Comparison of ENCODE assay signal across 15 cellular contexts in genomic region chr4:40206421-40206820, GRCh38. TPM values are rescaled to one million over a fixed set of nuclear protein-coding genes. Genes with fewer than 3 reads are reported as not detected.
DNase-seq lines count a peak whose midpoint lies in the region; ATAC-seq and TF ChIP-seq lines count a peak whose summit lies in the region.
"Had no signal": no experiment of that assay in that cellular context is flagged by ENCODE, and none has a peak within 500 bp of the region (broad histone marks: within the 10 kb centered on the region; RNA-seq: fewer than 3 reads in every experiment).

No MANE protein-coding gene starts in this region.

- peak overlapping the region; percentile 49 to 78 (median 68); a peak in 21 of 22 replicates for H3K9ac ChIP-seq in BLaER1 treated with 17β-estradiol and CSF1 and Interleukin-3, amounts not matched to agents 10 nM and 100 nM
- H3K9ac ChIP-seq in mucosa of rectum (ENCODE audit: low read depth in 1 of 2, low read length in 2 of 2), result peak overlapping the region in 1 of 2 donors; percentile 27

- peaks cover 0 to 3% (median 0%) of the 10 kb centered on the region in 11 experiments; a peak in 1 of 22 replicates for H3K9me3 ChIP-seq in BLaER1 treated with 17β-estradiol and CSF1 and Interleukin-3, amounts not matched to agents 10 nM and 100 nM (replicated peaks in 1 of 11)
- H3K9me3 ChIP-seq in mucosa of rectum (ENCODE audit: control insufficient read depth in 2 of 2, low read length in 2 of 2), result no peaks in the 10 kb centered on the region
- H3K9me3 ChIP-seq: body of pancreas had no signal

- H3K4me1 Mint-ChIP-seq in activated CD8-positive, alpha-beta T cell treated with anti-CD3 and anti-CD28 coated beads for 36 hours (ENCODE audit: low read depth), result peaks cover 39% of the 10 kb centered on the region

- H3K36me3 Mint-ChIP-seq in activated CD8-positive, alpha-beta T cell treated with anti-CD3 and anti-CD28 coated beads for 36 hours (ENCODE audit: low read depth), result peaks cover 84% of the 10 kb centered on the region

- H3K27me3 ChIP-seq in BLaER1 treated with 17β-estradiol and CSF1 and Interleukin-3, amounts not matched to agents 10 nM and 100 nM, result no peaks in the 10 kb centered on the region
- H3K27me3 ChIP-seq in HL-60 (ENCODE audit: insufficient read depth, poor library complexity, severe bottlenecking), result no peaks in the 10 kb centered on the region
- no peaks in the 10 kb centered on the region for H3K27me3 ChIP-seq in mucosa of rectum (ENCODE audit: control insufficient read depth in 2 of 2, insufficient read depth in 2 of 2, low read length in 2 of 2)
- H3K27me3 ChIP-seq: body of pancreas had no signal

- peaks cover 3 to 22% (median 12%) of the 10 kb centered on the region in 11 experiments; a peak in 14 of 22 replicates for H3K36me3 ChIP-seq in BLaER1 treated with 17β-estradiol and CSF1 and Interleukin-3, amounts not matched to agents 10 nM and 100 nM
- H3K36me3 ChIP-seq in mucosa of rectum (ENCODE audit: control insufficient read depth in 2 of 2, insufficient read depth in 2 of 2, low read length in 2 of 2), result no peaks in the 10 kb centered on the region

- CTCF ChIA-PET in activated CD8-positive, alpha-beta T cell treated with anti-CD3 and anti-CD28 coated beads for 36 hours (lab: Charles Lee), result interaction anchor here (0.9 to 10.6 kb wide), 11 partner anchors 11 to 119 kb away, joined by 3 to 97 read pairs (median 5); no protein-coding TSS in a partner anchor

- H3K4me3 Mint-ChIP-seq in activated CD8-positive, alpha-beta T cell treated with anti-CD3 and anti-CD28 coated beads for 36 hours, result peak overlapping the region; percentile 99

- H3K27ac Mint-ChIP-seq in activated CD8-positive, alpha-beta T cell treated with anti-CD3 and anti-CD28 coated beads for 36 hours, result peak overlapping the region; percentile 99

- H4K20me1 ChIP-seq in BLaER1 treated with 17β-estradiol and CSF1 and Interleukin-3, amounts not matched to agents 10 nM and 100 nM, result peaks cover 0 to 37% (median 0%) of the 10 kb centered on the region in 11 experiments; a peak in 9 of 22 replicates

- POLR2A ChIA-PET in activated CD8-positive, alpha-beta T cell treated with anti-CD3 and anti-CD28 coated beads for 36 hours (lab: Charles Lee), result interaction anchor here (0.6 to 16.4 kb wide), 17 partner anchors 11 to 521 kb away, joined by 3 to 447 read pairs (median 6); partner anchors contain the start of genes N4BP2 and RHOH

- H3K27me3 Mint-ChIP-seq in activated CD8-positive, alpha-beta T cell treated with anti-CD3 and anti-CD28 coated beads for 36 hours, result no peaks in the 10 kb centered on the region

- peak in 1 of 2 experiments; percentile 52 for DNase-seq in HL-60 (ENCODE audit: low read depth in 1 of 2, low spot score in 1 of 2)
- no peak for DNase-seq in activated CD8-positive, alpha-beta T cell treated with anti-CD3 and anti-CD28 coated beads for 36 hours
- DNase-seq in HCEC 1CT, result no peak
- no peak for DNase-seq in DMS153 treated with DMSO at 0.1 percent for 48 hours (lab: John Stamatoyannopoulos, UW; ENCODE audit: unreplicated experiment)
- DNase-seq: body of pancreas, NCI-H2029 treated with DMSO at 0.1 percent for 48 hours, occipital lobe, PC-3, trophoblast cell had no signal

- TF ChIP-seq CTCF in HL-60 (IDR thresholded peaks at IDR 0.05; ENCODE audit: insufficient read depth, low read length), result no peak
- no peak for TF ChIP-seq CTCF in activated CD8-positive, alpha-beta T cell treated with anti-CD3 and anti-CD28 coated beads for 36 hours (IDR thresholded peaks at IDR 0.05)

- no peaks in the 10 kb centered on the region for H3K9me3 Mint-ChIP-seq in activated CD8-positive, alpha-beta T cell treated with anti-CD3 and anti-CD28 coated beads for 36 hours

- no peak for ATAC-seq in activated CD8-positive, alpha-beta T cell treated with anti-CD3 and anti-CD28 coated beads for 36 hours
- ATAC-seq in HG02642 (IDR thresholded peaks at IDR 0.05; ENCODE audit: poor library complexity, unreplicated experiment) (no peak), GM21737 (IDR thresholded peaks at IDR 0.05; ENCODE audit: unreplicated experiment) (no peak)
- ATAC-seq: body of pancreas, PC-3 had no signal

- H3K4me2 ChIP-seq in BLaER1 treated with 17β-estradiol and CSF1 and Interleukin-3, amounts not matched to agents 10 nM and 100 nM, result peak overlapping the region; percentile 78 to 98 (median 92)

- H3K27ac ChIP-seq in BLaER1 treated with 17β-estradiol and CSF1 and Interleukin-3, amounts not matched to agents 10 nM and 100 nM, result peak overlapping the region; percentile 76 to 91 (median 82)
- H3K27ac ChIP-seq in HL-60 (replicated peaks) (peak overlapping the region; percentile 81), mucosa of rectum (ENCODE audit: low read depth in 2 of 2, low read length in 2 of 2) (peak overlapping the region; percentile 46 to 71)
- H3K27ac ChIP-seq: C4-2B had no signal

- H3K4me1 ChIP-seq in BLaER1 treated with 17β-estradiol and CSF1 and Interleukin-3, amounts not matched to agents 10 nM and 100 nM, result peaks cover 60 to 72% (median 64%) of the 10 kb centered on the region in 10 experiments
- H3K4me1 ChIP-seq in mucosa of rectum (ENCODE audit: control insufficient read depth in 2 of 2, insufficient read depth in 2 of 2, low read length in 2 of 2), result peaks cover 0 to 11% of the 10 kb centered on the region in 2 donors
- H3K4me1 ChIP-seq: body of pancreas had no signal

- peak overlapping the region in 9 of 10 experiments; percentile 4 to 56 (median 45); a peak in 13 of 20 replicates for H3K4me3 ChIP-seq in BLaER1 treated with 17β-estradiol and CSF1 and Interleukin-3, amounts not matched to agents 10 nM and 100 nM
- H3K4me3 ChIP-seq in HL-60 (replicated peaks; ENCODE audit: insufficient read depth, low read length) (peak overlapping the region; percentile 15), mucosa of rectum (ENCODE audit: low read length in 2 of 2) (peak overlapping the region in 1 of 2 donors; percentile 55)
- H3K4me3 ChIP-seq: body of pancreas had no signal

- intact Hi-C loops in activated CD8-positive, alpha-beta T cell treated with anti-CD3 and anti-CD28 coated beads for 36 hours (cut with micrococcal nuclease), result no loop called here

RNA-seq across cellular contexts. Expression of gene RHOH, which starts 9.6 kb away (rescaled TPM):
- total RNA-seq in activated CD8-positive, alpha-beta T cell treated with anti-CD3 and anti-CD28 coated beads for 36 hours, result 100 to 1,000 TPM; 121 to 126 TPM
- total RNA-seq: HT-29, PC-3 had no signal
